ENCODE assay signal across 8 cellular contexts in genomic region chr2:197500503-197501179, GRCh38. TPM values are rescaled to one million over a fixed set of nuclear protein-coding genes. Genes with fewer than 3 reads are reported as not detected.
A peak's percentile ranks its signal among the peaks of the same experiment; 100 is the strongest.
DNase-seq lines count a peak whose midpoint lies in the region; ATAC-seq and TF ChIP-seq lines count a peak whose summit lies in the region.

No MANE protein-coding gene starts in this region.

- H3K4me3 ChIP-seq in NB4 (ENCODE audit: low read depth, low read length): peak overlapping the region; percentile 99
- H3K4me3 ChIP-seq in upper lobe of left lung: peak overlapping the region; percentile 77 to 92 (median 82)

- H3K9me3 ChIP-seq in upper lobe of left lung: no peaks in the 10 kb centered on the region

- H3K4me1 Mint-ChIP-seq in central memory CD8-positive, alpha-beta T cell: peaks cover 44% of the 10 kb centered on the region
- peaks cover 32% of the 10 kb centered on the region for H3K4me1 Mint-ChIP-seq in memory B cell

- no peaks in the 10 kb centered on the region for H3K27me3 Mint-ChIP-seq in central memory CD8-positive, alpha-beta T cell
- H3K27me3 Mint-ChIP-seq in memory B cell: no peaks in the 10 kb centered on the region

- TF ChIP-seq POLR2A in NB4 (IDR thresholded peaks at IDR 0.05; ENCODE audit: extremely low read depth, insufficient read length) (no peak), upper lobe of left lung (IDR thresholded peaks at IDR 0.05) (no peak)

- in situ Hi-C loops in GM13977 (cut with MboI; ENCODE audit: low pct_unique_long_range_greater_than_20kb, low sequenced_read_pairs, unreplicated experiment): no loop called here

- H3K27ac Mint-ChIP-seq in central memory CD8-positive, alpha-beta T cell (ENCODE audit: low read depth): peak overlapping the region; percentile 93
- H3K27ac Mint-ChIP-seq in memory B cell: peak overlapping the region; percentile 96

- peak overlapping the region; percentile 87 to 97 (median 92) for H3K27ac ChIP-seq in upper lobe of left lung

- H3K27me3 ChIP-seq in upper lobe of left lung: no peaks in the 10 kb centered on the region

- peaks cover 60% of the 10 kb centered on the region for H3K36me3 Mint-ChIP-seq in central memory CD8-positive, alpha-beta T cell (ENCODE audit: insufficient read depth)
- peaks cover 14% of the 10 kb centered on the region for H3K36me3 Mint-ChIP-seq in memory B cell

- H3K36me3 ChIP-seq in upper lobe of left lung: peaks cover 0 to 46% (median 18%) of the 10 kb centered on the region in 4 donors

- no peaks in the 10 kb centered on the region for H3K9me3 Mint-ChIP-seq in central memory CD8-positive, alpha-beta T cell
- H3K9me3 Mint-ChIP-seq in memory B cell: no peaks in the 10 kb centered on the region

- ATAC-seq in GM21786 (IDR thresholded peaks at IDR 0.05; ENCODE audit: unreplicated experiment) (peak; percentile 2), memory B cell (ENCODE audit: low read depth) (peak; percentile 20), upper lobe of left lung (ENCODE audit: low FRiP score in 2 of 2) (peak in 1 of 2 donors; percentile 3)
- ATAC-seq in central memory CD8-positive, alpha-beta T cell (replicated peaks; ENCODE audit: extremely low read depth, poor library complexity, severe bottlenecking): peak; percentile 4

- TF ChIP-seq CTCF in GM13977 (IDR thresholded peaks at IDR 0.05; ENCODE audit: extremely low read depth, insufficient read depth, missing control alignments) (no peak), NB4 (IDR thresholded peaks at IDR 0.05; ENCODE audit: low read depth, low read length) (no peak), upper lobe of left lung (IDR thresholded peaks at IDR 0.05) (peak in 1 of 6 experiments; percentile 7)

- H3K4me3 Mint-ChIP-seq in central memory CD8-positive, alpha-beta T cell: peak overlapping the region; percentile 84
- peak overlapping the region; percentile 90 for H3K4me3 Mint-ChIP-seq in memory B cell

- DNase-seq in GM13977 (ENCODE audit: low spot score) (peak; percentile 23), NB4 (ENCODE audit: low read depth) (no peak), memory B cell (ENCODE audit: low spot score in 2 of 2) (no peak), upper lobe of left lung (no peak), NCI-H2196 (lab: John Stamatoyannopoulos, UW; ENCODE audit: unreplicated experiment) (no peak), NCI-H1436 (lab: John Stamatoyannopoulos, UW) (no peak)
- DNase-seq in central memory CD8-positive, alpha-beta T cell (ENCODE audit: low spot score in 2 of 2): no peak

- peaks cover 32 to 51% (median 40%) of the 10 kb centered on the region in 4 donors for H3K4me1 ChIP-seq in upper lobe of left lung

- no peak for TF ChIP-seq EP300 in upper lobe of left lung (IDR thresholded peaks at IDR 0.05)

- 0% methylated on average over 18 to 24 of the region's 30 CpGs for WGBS in upper lobe of left lung, 2 donors

RNA-seq across cellular contexts. Expression of gene HSPE1, which starts 0.5 kb away (rescaled TPM):
- 10 to 100 TPM; 23.5 to 92.8 (median 51.0) TPM for total RNA-seq in upper lobe of left lung

RNA-seq across cellular contexts. Expression of gene HSPD1, which starts 1.0 kb away (rescaled TPM):
- 100 to 1,000 TPM in 4 of 6 donors, 10 to 100 TPM in 2; 42.8 to 159 (median 123) TPM for total RNA-seq in upper lobe of left lung

RNA-seq across cellular contexts. Expression of gene MOB4, which starts 15.2 kb away (rescaled TPM):
- total RNA-seq in upper lobe of left lung: 10 to 100 TPM in 5 of 6 donors, 1 to 10 TPM in 1; 6.7 to 34.2 (median 17.9) TPM

RNA-seq across cellular contexts. Expression of gene COQ10B, which starts 47.3 kb away (rescaled TPM):
- total RNA-seq in upper lobe of left lung: 10 to 100 TPM; 10.2 to 35.1 (median 25.6) TPM
